8 cellular contexts compared by ENCODE assay signal in the genomic region with DNA sequence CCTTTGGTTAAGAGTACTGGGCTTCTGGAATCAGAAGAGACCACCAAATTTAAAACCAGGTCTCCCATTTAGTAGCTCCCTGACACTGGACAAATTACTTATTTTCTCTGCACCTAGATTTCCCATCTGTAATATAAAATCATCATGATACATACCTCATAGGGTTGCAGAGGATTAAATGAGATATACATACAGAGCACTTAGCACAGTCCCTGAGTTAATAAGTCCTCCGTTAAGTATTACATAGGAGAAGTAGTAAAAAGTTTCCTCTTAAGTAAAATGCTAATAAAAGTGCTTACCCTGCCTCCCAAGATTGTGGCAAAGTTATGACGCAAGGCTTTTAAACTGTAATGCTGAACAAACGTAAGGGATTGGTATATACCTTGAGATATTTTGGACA. TPM values are rescaled to one million over a fixed set of nuclear protein-coding genes. Genes with fewer than 3 reads are reported as not detected.
DNase-seq lines count a peak whose midpoint lies in the region; ATAC-seq and TF ChIP-seq lines count a peak whose summit lies in the region.

No MANE protein-coding gene starts in this region.

- no peaks in the 10 kb centered on the region; the same call in 1 of the 2 replicates for H3K4me1 ChIP-seq in HUES6 (ENCODE audit: control insufficient read depth, insufficient read depth, low read length)
- H3K4me1 ChIP-seq in naive thymus-derived CD4-positive, alpha-beta T cell (ENCODE audit: control insufficient read depth in 2 of 2, insufficient read depth in 2 of 2, low read length in 2 of 2): no peaks in the 10 kb centered on the region

- H3K4me3 Mint-ChIP-seq in naive thymus-derived CD4-positive, alpha-beta T cell: peak overlapping the region; percentile 91 to 99 (median 96)

- H3K4me1 Mint-ChIP-seq in naive thymus-derived CD4-positive, alpha-beta T cell: peaks cover 7 to 26% (median 13%) of the 10 kb centered on the region in 7 donors

- intact Hi-C loops in naive thymus-derived CD4-positive, alpha-beta T cell (cut with micrococcal nuclease): loop anchor here (2.0 to 10.0 kb wide), 9 partner anchors 18 to 1962 kb away; a partner anchor contains a TSS

- H3K36me3 Mint-ChIP-seq in naive thymus-derived CD4-positive, alpha-beta T cell: peaks cover 0 to 2% (median 0%) of the 10 kb centered on the region in 5 donors

- H3K27ac Mint-ChIP-seq in naive thymus-derived CD4-positive, alpha-beta T cell: peak overlapping the region; percentile 96 to 100 (median 98)

- no peak for TF ChIP-seq CTCF in choroid plexus epithelial cell (conservative IDR thresholded peaks at IDR 0.05; ENCODE audit: low read depth, low read length)
- TF ChIP-seq CTCF in RWPE1 (conservative IDR thresholded peaks at IDR 0.05; ENCODE audit: low read depth): no peak

- no peaks in the 10 kb centered on the region; the same call in 1 of the 2 replicates for H3K27me3 ChIP-seq in HUES6 (ENCODE audit: control insufficient read depth, insufficient read depth, low read length)
- no peaks in the 10 kb centered on the region for H3K27me3 ChIP-seq in naive thymus-derived CD4-positive, alpha-beta T cell (ENCODE audit: control insufficient read depth in 2 of 2, insufficient read depth in 2 of 2, low read length in 2 of 2)

- peak overlapping the region; percentile 36; the same call in 1 of the 2 replicates for H3K27ac ChIP-seq in HUES6 (ENCODE audit: low read depth, low read length)
- peak overlapping the region; percentile 81 for H3K27ac ChIP-seq in naive thymus-derived CD4-positive, alpha-beta T cell (ENCODE audit: low read depth, low read length)
- H3K27ac ChIP-seq in RWPE1: no peak overlapping the region

- peak; percentile 18 for DNase-seq in choroid plexus epithelial cell (ENCODE audit: low read depth)
- no peak for DNase-seq in naive thymus-derived CD4-positive, alpha-beta T cell
- DNase-seq in AG08396 (ENCODE audit: low spot score): no peak
- no peak for DNase-seq in NCI-H226
- DNase-seq in RWPE1 (ENCODE audit: low spot score): no peak
- DNase-seq in SIG-M5 treated with dmso at 0.1 percent for 504 hours (lab: John Stamatoyannopoulos, UW; ENCODE audit: unreplicated experiment): no peak

- H3K9me3 Mint-ChIP-seq in naive thymus-derived CD4-positive, alpha-beta T cell: peaks cover 0 to 1% (median 0%) of the 10 kb centered on the region in 11 donors

- peaks cover 9% of the 10 kb centered on the region; the same call in 1 of the 2 replicates for H3K9me3 ChIP-seq in HUES6 (ENCODE audit: control insufficient read depth, insufficient read depth, low read depth, low read length)
- H3K9me3 ChIP-seq in naive thymus-derived CD4-positive, alpha-beta T cell (ENCODE audit: control insufficient read depth in 2 of 3, low read length in 3 of 3): no peaks in the 10 kb centered on the region

- peak; percentile 16 for ATAC-seq in GM19025 (IDR thresholded peaks at IDR 0.05; ENCODE audit: low read depth, unreplicated experiment)
- peak; percentile 13 for ATAC-seq in naive thymus-derived CD4-positive, alpha-beta T cell

- H3K9ac ChIP-seq in HUES6 (ENCODE audit: low read length): peak overlapping the region; percentile 73

- no peaks in the 10 kb centered on the region for H3K27me3 Mint-ChIP-seq in naive thymus-derived CD4-positive, alpha-beta T cell

- CTCF ChIA-PET in naive thymus-derived CD4-positive, alpha-beta T cell (lab: Charles Lee): no interaction called here
- CTCF ChIA-PET in RWPE1 (lab: Yijun Ruan, JAX): no interaction called here

- H3K36me3 ChIP-seq in HUES6 (ENCODE audit: control insufficient read depth, insufficient read depth, low read length): no peaks in the 10 kb centered on the region; the same call in none of the 2 replicates
- no peaks in the 10 kb centered on the region for H3K36me3 ChIP-seq in naive thymus-derived CD4-positive, alpha-beta T cell (ENCODE audit: control insufficient read depth in 2 of 3, insufficient read depth in 3 of 3, low read length in 3 of 3)

- POLR2A ChIA-PET in naive thymus-derived CD4-positive, alpha-beta T cell (lab: Charles Lee): no interaction called here
- POLR2A ChIA-PET in RWPE1 (lab: Yijun Ruan, JAX; ENCODE audit: low non-redundant PET): no interaction called here

- peak overlapping the region; percentile 81 for H3K4me3 ChIP-seq in HUES6 (ENCODE audit: low read depth, low read length)
- peak overlapping the region; percentile 72 for H3K4me3 ChIP-seq in choroid plexus epithelial cell (ENCODE audit: low read depth, low read length)
- peak overlapping the region; percentile 73 for H3K4me3 ChIP-seq in naive thymus-derived CD4-positive, alpha-beta T cell (ENCODE audit: low read length)

RNA-seq across cellular contexts. Expression of a gene that starts 0.5 kb away (rescaled TPM):
- total RNA-seq in naive thymus-derived CD4-positive, alpha-beta T cell: 10 to 100 TPM in 3 of 5 experiments, 1 to 10 TPM in 2; 7.8 to 17.3 (median 10.7) TPM
- polyA plus RNA-seq in naive thymus-derived CD4-positive, alpha-beta T cell: 1 to 10 TPM; 1.6 to 3.6 TPM
